In the genomic region with DNA sequence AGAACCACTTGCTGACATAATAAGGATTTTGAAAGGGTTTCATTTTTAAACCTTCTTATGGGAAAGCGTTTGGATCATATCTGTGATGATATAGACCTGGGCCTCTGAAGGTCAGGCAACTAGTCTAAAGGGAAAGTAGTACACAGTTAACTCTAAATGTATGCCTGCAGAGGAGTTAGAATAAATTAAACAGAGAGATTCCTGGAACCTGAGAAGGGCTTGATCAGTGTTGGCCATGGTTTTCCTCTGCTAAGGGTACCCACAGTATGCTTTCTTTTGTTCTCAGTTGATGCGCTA, we compare ENCODE assay signal across 12 cellular contexts. TPM values are rescaled to one million over a fixed set of nuclear protein-coding genes. Genes with fewer than 3 reads are reported as not detected.
DNase-seq lines count a peak whose midpoint lies in the region; ATAC-seq and TF ChIP-seq lines count a peak whose summit lies in the region.
"Had no signal": no experiment of that assay in that cellular context is flagged by ENCODE, and none has a peak within 500 bp of the region (broad histone marks: within the 10 kb centered on the region; RNA-seq: fewer than 3 reads in every experiment).

No MANE protein-coding gene starts in this region.

- 75 to 85% methylated on average over 2 of the region's 2 CpGs for WGBS in upper lobe of left lung, 2 donors

- H2AFZ ChIP-seq in neural progenitor cell (replicated peaks), result no peak overlapping the region

- H3K27ac ChIP-seq in ascending aorta (peak overlapping the region; percentile 13 to 60), neural progenitor cell (no peak overlapping the region), upper lobe of left lung (peak overlapping the region; percentile 6 to 64 (median 35))

- intact Hi-C loops in ascending aorta (cut with DNase I), result no loop called here
- intact Hi-C loops in activated CD8-positive, alpha-beta T cell treated with anti-CD3 and anti-CD28 coated beads for 36 hours (cut with micrococcal nuclease), result no loop called here

- H3K4me1 ChIP-seq in ascending aorta (peaks cover 0 to 6% of the 10 kb centered on the region in 2 donors), neural progenitor cell (no peaks in the 10 kb centered on the region), upper lobe of left lung (peaks cover 15 to 25% (median 21%) of the 10 kb centered on the region in 4 donors)

- H3K4me2 ChIP-seq in neural progenitor cell, result no peak overlapping the region

- H3K27me3 ChIP-seq in ascending aorta (no peaks in the 10 kb centered on the region), neural progenitor cell (no peaks in the 10 kb centered on the region), upper lobe of left lung (no peaks in the 10 kb centered on the region)

- H3K27me3 Mint-ChIP-seq in neural progenitor cell (ENCODE audit: insufficient read depth, low read depth), result no peaks in the 10 kb centered on the region
- H3K27me3 Mint-ChIP-seq in activated CD8-positive, alpha-beta T cell treated with anti-CD3 and anti-CD28 coated beads for 36 hours, result no peaks in the 10 kb centered on the region
- H3K27me3 Mint-ChIP-seq: activated B cell treated with CpG ODN at 0.5 μM for 24 hours had no signal

- CTCF ChIA-PET in activated CD8-positive, alpha-beta T cell treated with anti-CD3 and anti-CD28 coated beads for 36 hours (lab: Charles Lee), result interaction anchor here (2.6 kb wide), 1 partner anchor 14 kb away, joined by 9 read pairs; a partner anchor contains a TSS

- no peak for TF ChIP-seq EP300 in upper lobe of left lung (IDR thresholded peaks at IDR 0.05)

- peak overlapping the region; percentile 65 for H3K4me3 Mint-ChIP-seq in neural progenitor cell
- no peak overlapping the region for H3K4me3 Mint-ChIP-seq in activated CD8-positive, alpha-beta T cell treated with anti-CD3 and anti-CD28 coated beads for 36 hours
- H3K4me3 Mint-ChIP-seq: activated B cell treated with CpG ODN at 0.5 μM for 24 hours had no signal

- H3K36me3 ChIP-seq in ascending aorta (peaks cover 5 to 18% of the 10 kb centered on the region in 2 donors), neural progenitor cell (no peaks in the 10 kb centered on the region), upper lobe of left lung (peaks cover 0 to 26% (median 2%) of the 10 kb centered on the region in 4 donors)
- H3K36me3 ChIP-seq: HAP-1 had no signal

- H3K4me3 ChIP-seq in ascending aorta (peak overlapping the region in 1 of 2 donors; percentile 28), fibroblast of villous mesenchyme (ENCODE audit: low read depth, low read length) (peak overlapping the region; percentile 17), neural progenitor cell (no peak overlapping the region), upper lobe of left lung (peak overlapping the region in 1 of 4 donors; percentile 7)
- H3K4me3 ChIP-seq: GM12878, HAP-1 had no signal

- no peaks in the 10 kb centered on the region for H3K9me3 ChIP-seq in ascending aorta
- no peaks in the 10 kb centered on the region for H3K9me3 ChIP-seq in neural progenitor cell (ENCODE audit: low read depth)
- H3K9me3 ChIP-seq in upper lobe of left lung, result no peaks in the 10 kb centered on the region
- H3K9me3 ChIP-seq: HAP-1 had no signal

- H3K27ac Mint-ChIP-seq in neural progenitor cell, result peak overlapping the region; percentile 93
- H3K27ac Mint-ChIP-seq in activated CD8-positive, alpha-beta T cell treated with anti-CD3 and anti-CD28 coated beads for 36 hours, result no peak overlapping the region
- H3K27ac Mint-ChIP-seq: activated B cell treated with CpG ODN at 0.5 μM for 24 hours had no signal

- no peaks in the 10 kb centered on the region for H3K79me2 ChIP-seq in neural progenitor cell (ENCODE audit: low read depth)

- no peak for TF ChIP-seq POLR2A in upper lobe of left lung (IDR thresholded peaks at IDR 0.05)

- TF ChIP-seq CTCF in ascending aorta (IDR thresholded peaks at IDR 0.05), result no peak
- no peak for TF ChIP-seq CTCF in fibroblast of villous mesenchyme (IDR thresholded peaks at IDR 0.05; ENCODE audit: insufficient read depth, low read depth, low read length)
- no peak for TF ChIP-seq CTCF in neural progenitor cell (IDR thresholded peaks at IDR 0.05)
- TF ChIP-seq CTCF in upper lobe of left lung (IDR thresholded peaks at IDR 0.05), result no peak
- TF ChIP-seq CTCF in activated CD8-positive, alpha-beta T cell treated with anti-CD3 and anti-CD28 coated beads for 36 hours (IDR thresholded peaks at IDR 0.05), result no peak

- POLR2A ChIA-PET in activated CD8-positive, alpha-beta T cell treated with anti-CD3 and anti-CD28 coated beads for 36 hours (lab: Charles Lee), result no interaction called here

- peaks cover 21% of the 10 kb centered on the region for H3K4me1 Mint-ChIP-seq in neural progenitor cell
- peaks cover 4% of the 10 kb centered on the region for H3K4me1 Mint-ChIP-seq in activated CD8-positive, alpha-beta T cell treated with anti-CD3 and anti-CD28 coated beads for 36 hours (ENCODE audit: low read depth)
- H3K4me1 Mint-ChIP-seq: activated B cell treated with CpG ODN at 0.5 μM for 24 hours had no signal

- ATAC-seq in upper lobe of left lung (ENCODE audit: low FRiP score in 2 of 2), result peak in 1 of 2 donors; percentile 15
- no peak for ATAC-seq in activated CD8-positive, alpha-beta T cell treated with anti-CD3 and anti-CD28 coated beads for 36 hours
- ATAC-seq: GM12878 had no signal

- H3K9me3 Mint-ChIP-seq in neural progenitor cell, result no peaks in the 10 kb centered on the region
- H3K9me3 Mint-ChIP-seq in activated CD8-positive, alpha-beta T cell treated with anti-CD3 and anti-CD28 coated beads for 36 hours, result no peaks in the 10 kb centered on the region
- H3K9me3 Mint-ChIP-seq: activated B cell treated with CpG ODN at 0.5 μM for 24 hours had no signal

- H3K36me3 Mint-ChIP-seq in neural progenitor cell, result peaks cover 1% of the 10 kb centered on the region
- peaks cover 5% of the 10 kb centered on the region for H3K36me3 Mint-ChIP-seq in activated CD8-positive, alpha-beta T cell treated with anti-CD3 and anti-CD28 coated beads for 36 hours (ENCODE audit: low read depth)

- no peak for DNase-seq in ascending aorta (ENCODE audit: low spot score in 2 of 2)
- no peak for DNase-seq in fibroblast of villous mesenchyme (ENCODE audit: low read depth)
- DNase-seq in neural progenitor cell (ENCODE audit: low spot score), result no peak
- DNase-seq in upper lobe of left lung, result no peak
- no peak for DNase-seq in NCI-H2171 (lab: John Stamatoyannopoulos, UW)
- DNase-seq in activated CD8-positive, alpha-beta T cell treated with anti-CD3 and anti-CD28 coated beads for 36 hours, result no peak
- DNase-seq in C1 segment of cervical spinal cord (lab: John Stamatoyannopoulos, UW), result no peak
- DNase-seq: activated B cell treated with CpG ODN at 0.5 μM for 24 hours, cerebellar nuclear complex, foreskin melanocyte had no signal

- H3F3A ChIP-seq in neural progenitor cell (ENCODE audit: low read depth), result no peaks in the 10 kb centered on the region

- H4K20me1 ChIP-seq in neural progenitor cell (ENCODE audit: low read depth), result no peaks in the 10 kb centered on the region

- H3K9ac ChIP-seq in neural progenitor cell, result no peak overlapping the region

RNA-seq across cellular contexts. Expression of a gene that starts 14.4 kb away (rescaled TPM):
- total RNA-seq in ascending aorta (0.21 TPM), fibroblast of villous mesenchyme (15.1 and 16.8 TPM in 2 replicates), neural progenitor cell (ENCODE audit: low replicate concordance) (8.4 and 8.8 TPM in 2 replicates), upper lobe of left lung (10 to 100 TPM in 3 of 6 donors, 1 to 10 TPM in 3; 7.2 to 14.7 (median 10.6) TPM)
- 1 to 10 TPM; 8.3 to 9.5 TPM for total RNA-seq in activated CD8-positive, alpha-beta T cell treated with anti-CD3 and anti-CD28 coated beads for 36 hours

RNA-seq across cellular contexts. Expression of a gene that starts 40.6 kb away (rescaled TPM):
- total RNA-seq in ascending aorta (16.0 TPM), fibroblast of villous mesenchyme (25.0 and 30.0 TPM in 2 replicates), neural progenitor cell (ENCODE audit: low replicate concordance) (7.8 and 8.8 TPM in 2 replicates), upper lobe of left lung (10 to 100 TPM; 43.2 to 77.5 (median 56.2) TPM)
- 10 to 100 TPM; 11.9 to 13.2 TPM for total RNA-seq in activated CD8-positive, alpha-beta T cell treated with anti-CD3 and anti-CD28 coated beads for 36 hours
